Comparison of ENCODE assay signal across 1 cellular context in the genomic region with DNA sequence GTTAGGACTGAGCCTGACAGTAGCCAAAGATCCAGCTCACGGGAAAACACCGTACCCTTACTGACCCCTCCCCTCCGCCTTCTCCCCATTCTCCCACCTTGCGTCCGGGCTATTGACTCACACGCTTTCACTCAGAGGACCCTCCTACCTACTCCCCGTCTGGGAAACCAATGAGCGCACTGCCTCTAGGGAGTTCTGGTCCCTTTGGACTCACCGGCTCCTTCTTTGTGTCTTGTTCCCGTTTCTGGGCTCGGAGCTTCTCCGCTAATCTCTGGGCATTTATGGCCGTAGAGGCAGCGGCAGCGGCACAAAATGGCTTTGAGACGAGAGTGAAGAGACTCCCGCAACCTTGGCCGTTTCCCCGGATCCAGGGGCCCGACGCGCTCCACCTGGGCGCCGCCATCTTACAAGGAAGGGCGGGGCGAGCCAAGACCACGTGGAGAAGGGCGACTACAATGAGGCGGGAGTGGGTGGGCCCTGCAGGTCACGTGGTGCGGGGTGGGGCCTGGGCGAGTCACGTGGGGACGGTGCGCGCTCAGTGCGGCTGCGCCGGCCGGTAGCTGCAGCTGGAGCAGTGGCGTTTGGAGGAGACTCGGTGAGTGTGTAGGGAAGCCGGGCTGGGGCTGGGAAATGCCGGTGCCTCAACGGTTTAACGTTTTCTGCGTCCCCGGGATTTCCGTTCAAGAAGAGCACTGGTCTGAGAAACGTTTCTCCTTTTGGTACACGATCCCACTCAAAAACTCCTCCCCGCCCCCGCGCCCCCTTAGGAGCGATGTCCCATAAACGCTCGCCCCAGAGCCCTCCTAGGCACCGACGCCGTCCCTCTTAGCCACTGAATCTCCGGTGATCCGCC.
A peak's percentile ranks its signal among the peaks of the same experiment; 100 is the strongest.
TF ChIP-seq lines count a peak whose summit lies in the region.

A gene (plus strand): TSS at position 547 of the 853 bp plus-strand sequence. CDS start 23,220 bp downstream, outside the sequence.
A gene with protein sequence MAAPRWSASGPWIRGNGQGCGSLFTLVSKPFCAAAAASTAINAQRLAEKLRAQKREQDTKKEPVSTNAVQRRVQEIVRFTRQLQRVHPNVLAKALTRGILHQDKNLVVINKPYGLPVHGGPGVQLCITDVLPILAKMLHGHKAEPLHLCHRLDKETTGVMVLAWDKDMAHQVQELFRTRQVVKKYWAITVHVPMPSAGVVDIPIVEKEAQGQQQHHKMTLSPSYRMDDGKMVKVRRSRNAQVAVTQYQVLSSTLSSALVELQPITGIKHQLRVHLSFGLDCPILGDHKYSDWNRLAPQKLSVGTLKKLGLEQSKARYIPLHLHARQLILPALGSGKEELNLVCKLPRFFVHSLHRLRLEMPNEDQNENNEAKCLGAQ (minus strand): TSS at position 415 of the 853 bp plus-strand sequence. CDS start 12 bp downstream, at position 403.

TF ChIP-seq in WTC11, 78 proteins besides CTCF, POLR2A, EP300 and RAD21 (continued from another document and continues in another):
- TF ChIP-seq, protein P1, sequence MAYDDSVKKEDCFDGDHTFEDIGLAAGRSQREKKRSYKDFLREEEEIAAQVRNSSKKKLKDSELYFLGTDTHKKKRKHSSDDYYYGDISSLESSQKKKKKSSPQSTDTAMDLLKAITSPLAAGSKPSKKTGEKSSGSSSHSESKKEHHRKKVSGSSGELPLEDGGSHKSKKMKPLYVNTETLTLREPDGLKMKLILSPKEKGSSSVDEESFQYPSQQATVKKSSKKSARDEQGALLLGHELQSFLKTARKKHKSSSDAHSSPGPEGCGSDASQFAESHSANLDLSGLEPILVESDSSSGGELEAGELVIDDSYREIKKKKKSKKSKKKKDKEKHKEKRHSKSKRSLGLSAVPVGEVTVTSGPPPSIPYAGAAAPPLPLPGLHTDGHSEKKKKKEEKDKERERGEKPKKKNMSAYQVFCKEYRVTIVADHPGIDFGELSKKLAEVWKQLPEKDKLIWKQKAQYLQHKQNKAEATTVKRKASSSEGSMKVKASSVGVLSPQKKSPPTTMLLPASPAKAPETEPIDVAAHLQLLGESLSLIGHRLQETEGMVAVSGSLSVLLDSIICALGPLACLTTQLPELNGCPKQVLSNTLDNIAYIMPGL (CRISPR knock-in tag; IDR thresholded peaks at IDR 0.05), result peak; percentile 87; the same call in 1 of the 2 replicates
- TF ChIP-seq GABPB1 (CRISPR knock-in tag; IDR thresholded peaks at IDR 0.05) (0 out of 2 replicates have a peak, but pooled peaks have one; percentile 20), EMX1 (CRISPR knock-in tag; IDR thresholded peaks at IDR 0.05) (no peak), FOXK1 (CRISPR knock-in tag; IDR thresholded peaks at IDR 0.05) (peak; percentile 42), TCF7 (CRISPR knock-in tag; IDR thresholded peaks at IDR 0.05; ENCODE audit: low read depth) (no peak), RORB (CRISPR knock-in tag; IDR thresholded peaks at IDR 0.05) (no peak), ZBTB21 (CRISPR knock-in tag; IDR thresholded peaks at IDR 0.05; ENCODE audit: borderline replicate concordance) (no peak), IRF2 (CRISPR knock-in tag; IDR thresholded peaks at IDR 0.05; ENCODE audit: borderline replicate concordance, low read depth) (no peak), PRRX2 (CRISPR knock-in tag; IDR thresholded peaks at IDR 0.05) (no peak), FOXJ3 (CRISPR knock-in tag; IDR thresholded peaks at IDR 0.05; ENCODE audit: borderline replicate concordance) (no peak), OVOL2 (CRISPR knock-in tag; IDR thresholded peaks at IDR 0.05; ENCODE audit: borderline replicate concordance) (no peak), ZNF416 (CRISPR knock-in tag; IDR thresholded peaks at IDR 0.05) (no peak), ZNF671 (CRISPR knock-in tag; IDR thresholded peaks at IDR 0.05) (no peak), HMGA2 (CRISPR knock-in tag; IDR thresholded peaks at IDR 0.05) (no peak), TP53 (CRISPR knock-in tag; IDR thresholded peaks at IDR 0.05) (no peak), SMAD3 (CRISPR knock-in tag; IDR thresholded peaks at IDR 0.05; ENCODE audit: borderline replicate concordance) (no peak), ETV6 (CRISPR knock-in tag; IDR thresholded peaks at IDR 0.05) (no peak; the same call in 1 of the 2 replicates), GRHL2 (CRISPR knock-in tag; IDR thresholded peaks at IDR 0.05; ENCODE audit: insufficient replicate concordance, severe bottlenecking) (no peak), SOX15 (CRISPR knock-in tag; IDR thresholded peaks at IDR 0.05) (no peak), ZNF263 (CRISPR knock-in tag; IDR thresholded peaks at IDR 0.05; ENCODE audit: low read depth) (no peak), CREB1 (CRISPR knock-in tag; IDR thresholded peaks at IDR 0.05) (peak; percentile 58; the same call in 1 of the 2 replicates), ELF4 (CRISPR knock-in tag; IDR thresholded peaks at IDR 0.05; ENCODE audit: low read depth) (no peak), FOXP1 (CRISPR knock-in tag; IDR thresholded peaks at IDR 0.05; ENCODE audit: borderline replicate concordance) (no peak; the same call in 1 of the 2 replicates), NR1H2 (CRISPR knock-in tag; IDR thresholded peaks at IDR 0.05) (no peak), NR3C1 (CRISPR knock-in tag; conservative IDR thresholded peaks at IDR 0.05; ENCODE audit: low read depth) (no peak), MYBL2 (CRISPR knock-in tag; IDR thresholded peaks at IDR 0.05) (no peak; the same call in 1 of the 2 replicates), SMAD4 (CRISPR knock-in tag; IDR thresholded peaks at IDR 0.05) (no peak), NFE2L1 (CRISPR knock-in tag; IDR thresholded peaks at IDR 0.05) (no peak)
- TF ChIP-seq, protein P2, sequence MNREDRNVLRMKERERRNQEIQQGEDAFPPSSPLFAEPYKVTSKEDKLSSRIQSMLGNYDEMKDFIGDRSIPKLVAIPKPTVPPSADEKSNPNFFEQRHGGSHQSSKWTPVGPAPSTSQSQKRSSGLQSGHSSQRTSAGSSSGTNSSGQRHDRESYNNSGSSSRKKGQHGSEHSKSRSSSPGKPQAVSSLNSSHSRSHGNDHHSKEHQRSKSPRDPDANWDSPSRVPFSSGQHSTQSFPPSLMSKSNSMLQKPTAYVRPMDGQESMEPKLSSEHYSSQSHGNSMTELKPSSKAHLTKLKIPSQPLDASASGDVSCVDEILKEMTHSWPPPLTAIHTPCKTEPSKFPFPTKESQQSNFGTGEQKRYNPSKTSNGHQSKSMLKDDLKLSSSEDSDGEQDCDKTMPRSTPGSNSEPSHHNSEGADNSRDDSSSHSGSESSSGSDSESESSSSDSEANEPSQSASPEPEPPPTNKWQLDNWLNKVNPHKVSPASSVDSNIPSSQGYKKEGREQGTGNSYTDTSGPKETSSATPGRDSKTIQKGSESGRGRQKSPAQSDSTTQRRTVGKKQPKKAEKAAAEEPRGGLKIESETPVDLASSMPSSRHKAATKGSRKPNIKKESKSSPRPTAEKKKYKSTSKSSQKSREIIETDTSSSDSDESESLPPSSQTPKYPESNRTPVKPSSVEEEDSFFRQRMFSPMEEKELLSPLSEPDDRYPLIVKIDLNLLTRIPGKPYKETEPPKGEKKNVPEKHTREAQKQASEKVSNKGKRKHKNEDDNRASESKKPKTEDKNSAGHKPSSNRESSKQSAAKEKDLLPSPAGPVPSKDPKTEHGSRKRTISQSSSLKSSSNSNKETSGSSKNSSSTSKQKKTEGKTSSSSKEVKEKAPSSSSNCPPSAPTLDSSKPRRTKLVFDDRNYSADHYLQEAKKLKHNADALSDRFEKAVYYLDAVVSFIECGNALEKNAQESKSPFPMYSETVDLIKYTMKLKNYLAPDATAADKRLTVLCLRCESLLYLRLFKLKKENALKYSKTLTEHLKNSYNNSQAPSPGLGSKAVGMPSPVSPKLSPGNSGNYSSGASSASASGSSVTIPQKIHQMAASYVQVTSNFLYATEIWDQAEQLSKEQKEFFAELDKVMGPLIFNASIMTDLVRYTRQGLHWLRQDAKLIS (CRISPR knock-in tag; IDR thresholded peaks at IDR 0.05; ENCODE audit: borderline replicate concordance), result 0 out of 2 replicates have a peak, but pooled peaks have one; percentile 47
- TF ChIP-seq, protein P3, sequence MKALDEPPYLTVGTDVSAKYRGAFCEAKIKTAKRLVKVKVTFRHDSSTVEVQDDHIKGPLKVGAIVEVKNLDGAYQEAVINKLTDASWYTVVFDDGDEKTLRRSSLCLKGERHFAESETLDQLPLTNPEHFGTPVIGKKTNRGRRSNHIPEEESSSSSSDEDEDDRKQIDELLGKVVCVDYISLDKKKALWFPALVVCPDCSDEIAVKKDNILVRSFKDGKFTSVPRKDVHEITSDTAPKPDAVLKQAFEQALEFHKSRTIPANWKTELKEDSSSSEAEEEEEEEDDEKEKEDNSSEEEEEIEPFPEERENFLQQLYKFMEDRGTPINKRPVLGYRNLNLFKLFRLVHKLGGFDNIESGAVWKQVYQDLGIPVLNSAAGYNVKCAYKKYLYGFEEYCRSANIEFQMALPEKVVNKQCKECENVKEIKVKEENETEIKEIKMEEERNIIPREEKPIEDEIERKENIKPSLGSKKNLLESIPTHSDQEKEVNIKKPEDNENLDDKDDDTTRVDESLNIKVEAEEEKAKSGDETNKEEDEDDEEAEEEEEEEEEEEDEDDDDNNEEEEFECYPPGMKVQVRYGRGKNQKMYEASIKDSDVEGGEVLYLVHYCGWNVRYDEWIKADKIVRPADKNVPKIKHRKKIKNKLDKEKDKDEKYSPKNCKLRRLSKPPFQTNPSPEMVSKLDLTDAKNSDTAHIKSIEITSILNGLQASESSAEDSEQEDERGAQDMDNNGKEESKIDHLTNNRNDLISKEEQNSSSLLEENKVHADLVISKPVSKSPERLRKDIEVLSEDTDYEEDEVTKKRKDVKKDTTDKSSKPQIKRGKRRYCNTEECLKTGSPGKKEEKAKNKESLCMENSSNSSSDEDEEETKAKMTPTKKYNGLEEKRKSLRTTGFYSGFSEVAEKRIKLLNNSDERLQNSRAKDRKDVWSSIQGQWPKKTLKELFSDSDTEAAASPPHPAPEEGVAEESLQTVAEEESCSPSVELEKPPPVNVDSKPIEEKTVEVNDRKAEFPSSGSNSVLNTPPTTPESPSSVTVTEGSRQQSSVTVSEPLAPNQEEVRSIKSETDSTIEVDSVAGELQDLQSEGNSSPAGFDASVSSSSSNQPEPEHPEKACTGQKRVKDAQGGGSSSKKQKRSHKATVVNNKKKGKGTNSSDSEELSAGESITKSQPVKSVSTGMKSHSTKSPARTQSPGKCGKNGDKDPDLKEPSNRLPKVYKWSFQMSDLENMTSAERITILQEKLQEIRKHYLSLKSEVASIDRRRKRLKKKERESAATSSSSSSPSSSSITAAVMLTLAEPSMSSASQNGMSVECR (CRISPR knock-in tag; IDR thresholded peaks at IDR 0.05; ENCODE audit: borderline replicate concordance), result peak; percentile 54; the same call in 1 of the 2 replicates
- TF ChIP-seq, protein P4, sequence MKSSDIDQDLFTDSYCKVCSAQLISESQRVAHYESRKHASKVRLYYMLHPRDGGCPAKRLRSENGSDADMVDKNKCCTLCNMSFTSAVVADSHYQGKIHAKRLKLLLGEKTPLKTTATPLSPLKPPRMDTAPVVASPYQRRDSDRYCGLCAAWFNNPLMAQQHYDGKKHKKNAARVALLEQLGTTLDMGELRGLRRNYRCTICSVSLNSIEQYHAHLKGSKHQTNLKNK (CRISPR knock-in tag; IDR thresholded peaks at IDR 0.05), result no peak
- TF ChIP-seq, protein P5, sequence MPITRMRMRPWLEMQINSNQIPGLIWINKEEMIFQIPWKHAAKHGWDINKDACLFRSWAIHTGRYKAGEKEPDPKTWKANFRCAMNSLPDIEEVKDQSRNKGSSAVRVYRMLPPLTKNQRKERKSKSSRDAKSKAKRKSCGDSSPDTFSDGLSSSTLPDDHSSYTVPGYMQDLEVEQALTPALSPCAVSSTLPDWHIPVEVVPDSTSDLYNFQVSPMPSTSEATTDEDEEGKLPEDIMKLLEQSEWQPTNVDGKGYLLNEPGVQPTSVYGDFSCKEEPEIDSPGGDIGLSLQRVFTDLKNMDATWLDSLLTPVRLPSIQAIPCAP (CRISPR knock-in tag; IDR thresholded peaks at IDR 0.05), result no peak
- TF ChIP-seq, protein P6, sequence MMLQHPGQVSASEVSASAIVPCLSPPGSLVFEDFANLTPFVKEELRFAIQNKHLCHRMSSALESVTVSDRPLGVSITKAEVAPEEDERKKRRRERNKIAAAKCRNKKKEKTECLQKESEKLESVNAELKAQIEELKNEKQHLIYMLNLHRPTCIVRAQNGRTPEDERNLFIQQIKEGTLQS (CRISPR knock-in tag; conservative IDR thresholded peaks at IDR 0.05), result no peak
- TF ChIP-seq, protein P7, sequence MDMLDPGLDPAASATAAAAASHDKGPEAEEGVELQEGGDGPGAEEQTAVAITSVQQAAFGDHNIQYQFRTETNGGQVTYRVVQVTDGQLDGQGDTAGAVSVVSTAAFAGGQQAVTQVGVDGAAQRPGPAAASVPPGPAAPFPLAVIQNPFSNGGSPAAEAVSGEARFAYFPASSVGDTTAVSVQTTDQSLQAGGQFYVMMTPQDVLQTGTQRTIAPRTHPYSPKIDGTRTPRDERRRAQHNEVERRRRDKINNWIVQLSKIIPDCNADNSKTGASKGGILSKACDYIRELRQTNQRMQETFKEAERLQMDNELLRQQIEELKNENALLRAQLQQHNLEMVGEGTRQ (CRISPR knock-in tag; IDR thresholded peaks at IDR 0.05), result peak; percentile 100
- TF ChIP-seq, protein P8, sequence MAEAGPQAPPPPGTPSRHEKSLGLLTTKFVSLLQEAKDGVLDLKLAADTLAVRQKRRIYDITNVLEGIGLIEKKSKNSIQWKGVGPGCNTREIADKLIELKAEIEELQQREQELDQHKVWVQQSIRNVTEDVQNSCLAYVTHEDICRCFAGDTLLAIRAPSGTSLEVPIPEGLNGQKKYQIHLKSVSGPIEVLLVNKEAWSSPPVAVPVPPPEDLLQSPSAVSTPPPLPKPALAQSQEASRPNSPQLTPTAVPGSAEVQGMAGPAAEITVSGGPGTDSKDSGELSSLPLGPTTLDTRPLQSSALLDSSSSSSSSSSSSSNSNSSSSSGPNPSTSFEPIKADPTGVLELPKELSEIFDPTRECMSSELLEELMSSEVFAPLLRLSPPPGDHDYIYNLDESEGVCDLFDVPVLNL (CRISPR knock-in tag; IDR thresholded peaks at IDR 0.05; ENCODE audit: borderline replicate concordance, low read depth), result no peak
- TF ChIP-seq, protein P9, sequence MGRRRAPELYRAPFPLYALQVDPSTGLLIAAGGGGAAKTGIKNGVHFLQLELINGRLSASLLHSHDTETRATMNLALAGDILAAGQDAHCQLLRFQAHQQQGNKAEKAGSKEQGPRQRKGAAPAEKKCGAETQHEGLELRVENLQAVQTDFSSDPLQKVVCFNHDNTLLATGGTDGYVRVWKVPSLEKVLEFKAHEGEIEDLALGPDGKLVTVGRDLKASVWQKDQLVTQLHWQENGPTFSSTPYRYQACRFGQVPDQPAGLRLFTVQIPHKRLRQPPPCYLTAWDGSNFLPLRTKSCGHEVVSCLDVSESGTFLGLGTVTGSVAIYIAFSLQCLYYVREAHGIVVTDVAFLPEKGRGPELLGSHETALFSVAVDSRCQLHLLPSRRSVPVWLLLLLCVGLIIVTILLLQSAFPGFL (CRISPR knock-in tag; IDR thresholded peaks at IDR 0.05; ENCODE audit: borderline replicate concordance), result no peak
- TF ChIP-seq, protein P10, sequence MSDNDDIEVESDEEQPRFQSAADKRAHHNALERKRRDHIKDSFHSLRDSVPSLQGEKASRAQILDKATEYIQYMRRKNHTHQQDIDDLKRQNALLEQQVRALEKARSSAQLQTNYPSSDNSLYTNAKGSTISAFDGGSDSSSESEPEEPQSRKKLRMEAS (CRISPR knock-in tag; IDR thresholded peaks at IDR 0.05), result peak; percentile 98
- TF ChIP-seq, protein P11, sequence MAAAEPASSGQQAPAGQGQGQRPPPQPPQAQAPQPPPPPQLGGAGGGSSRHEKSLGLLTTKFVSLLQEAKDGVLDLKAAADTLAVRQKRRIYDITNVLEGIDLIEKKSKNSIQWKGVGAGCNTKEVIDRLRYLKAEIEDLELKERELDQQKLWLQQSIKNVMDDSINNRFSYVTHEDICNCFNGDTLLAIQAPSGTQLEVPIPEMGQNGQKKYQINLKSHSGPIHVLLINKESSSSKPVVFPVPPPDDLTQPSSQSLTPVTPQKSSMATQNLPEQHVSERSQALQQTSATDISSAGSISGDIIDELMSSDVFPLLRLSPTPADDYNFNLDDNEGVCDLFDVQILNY (CRISPR knock-in tag; IDR thresholded peaks at IDR 0.05), result peak; percentile 24; the same call in 1 of the 2 replicates
